In the genomic region with DNA sequence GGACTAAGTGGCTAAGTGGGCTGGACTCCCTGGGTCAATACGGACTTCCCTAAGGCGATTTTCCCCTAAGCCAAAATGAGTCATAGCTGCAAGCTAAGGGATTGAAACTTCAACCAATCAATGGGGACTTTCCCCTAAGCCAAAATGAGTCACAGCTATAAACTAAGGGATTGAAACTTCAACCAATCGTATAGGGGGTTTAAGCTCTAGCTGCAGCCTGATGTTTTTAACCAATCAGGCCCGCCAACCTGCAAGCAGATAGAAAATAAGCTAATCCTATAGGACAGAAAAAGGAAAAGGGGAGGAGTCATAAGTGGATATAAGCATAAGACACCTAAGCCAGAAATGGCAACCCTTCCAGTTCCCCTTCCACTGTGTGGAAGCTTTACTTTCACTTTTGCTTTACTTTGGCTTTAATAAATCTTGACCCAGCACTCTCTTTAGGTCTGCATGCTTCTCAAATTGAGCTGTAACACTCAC, we compare ENCODE assay signal across 10 cellular contexts.
DNase-seq lines count a peak whose midpoint lies in the region; ATAC-seq and TF ChIP-seq lines count a peak whose summit lies in the region.
"Had no signal": no experiment of that assay in that cellular context is flagged by ENCODE, and none has a peak within 500 bp of the region (broad histone marks: within the 10 kb centered on the region; RNA-seq: fewer than 3 reads in every experiment).

No MANE protein-coding gene starts in this region.

- in situ Hi-C loops in brain microvascular endothelial cell (cut with HindIII; ENCODE audit: low pct_ligation_motif_present, low sequenced_read_pairs): no loop called here

- no peak overlapping the region for H3K27ac ChIP-seq in brain microvascular endothelial cell
- H3K27ac ChIP-seq: hepatocyte had no signal

- ATAC-seq in GM21576 (IDR thresholded peaks at IDR 0.05; ENCODE audit: unreplicated experiment): peak; percentile 74
- ATAC-seq in HG03460 (IDR thresholded peaks at IDR 0.05; ENCODE audit: unreplicated experiment): peak; percentile 70
- peak; percentile 74 for ATAC-seq in memory B cell (ENCODE audit: low read depth)

- H3K4me3 Mint-ChIP-seq in memory B cell: peak overlapping the region; percentile 78

- no peak overlapping the region for H3K4me3 ChIP-seq in brain microvascular endothelial cell (ENCODE audit: low read depth, low read length)
- H3K4me3 ChIP-seq: hepatocyte had no signal

- no peaks in the 10 kb centered on the region for H3K36me3 Mint-ChIP-seq in memory B cell

- H3K27ac Mint-ChIP-seq in memory B cell: peak overlapping the region; percentile 75

- DNase-seq in NCI-H2227 (lab: John Stamatoyannopoulos, UW; ENCODE audit: unreplicated experiment) (peak; percentile 2), NCI-H2227 treated with DMSO at 0.1 percent for 48 hours (lab: John Stamatoyannopoulos, UW) (no peak), memory B cell (ENCODE audit: low spot score in 2 of 2) (peak in 1 of 2 donors; percentile 2), brain microvascular endothelial cell (no peak), germinal center (ENCODE audit: low spot score) (no peak), occipital lobe (lab: John Stamatoyannopoulos, UW) (no peak)
- DNase-seq: NCI-H187 treated with DMSO at 0.1 percent for 48 hours had no signal

- no peak for TF ChIP-seq CTCF in brain microvascular endothelial cell (IDR thresholded peaks at IDR 0.05; ENCODE audit: low read depth, low read length, missing control alignments)

- H3K27me3 ChIP-seq in brain microvascular endothelial cell (replicated peaks): no peaks in the 10 kb centered on the region
- H3K27me3 ChIP-seq: hepatocyte had no signal

- H3K4me1 Mint-ChIP-seq in memory B cell: peaks cover 4% of the 10 kb centered on the region

- no peaks in the 10 kb centered on the region for H3K27me3 Mint-ChIP-seq in memory B cell

- no peaks in the 10 kb centered on the region for H3K9me3 Mint-ChIP-seq in memory B cell

- no peaks in the 10 kb centered on the region for H3K36me3 ChIP-seq in brain microvascular endothelial cell (replicated peaks)
